ENCODE assay signal across 22 cellular contexts in genomic region chr1:198648584-198648983, GRCh38. TPM values are rescaled to one million over a fixed set of nuclear protein-coding genes. Genes with fewer than 3 reads are reported as not detected.
DNase-seq lines count a peak whose midpoint lies in the region; ATAC-seq and TF ChIP-seq lines count a peak whose summit lies in the region.
"Had no signal": no experiment of that assay in that cellular context is flagged by ENCODE, and none has a peak within 500 bp of the region (broad histone marks: within the 10 kb centered on the region; RNA-seq: fewer than 3 reads in every experiment).

No MANE protein-coding gene starts in this region.

- H3K36me3 ChIP-seq in effector memory CD4-positive, alpha-beta T cell (ENCODE audit: control insufficient read depth, insufficient read depth, low read length) = no peaks in the 10 kb centered on the region
- H3K36me3 ChIP-seq in endodermal cell (ENCODE audit: control insufficient read depth, insufficient read depth, low read length) = no peaks in the 10 kb centered on the region
- H3K36me3 ChIP-seq: MG63, right lobe of liver had no signal

- H3K4me3 Mint-ChIP-seq in activated naive CD4-positive, alpha-beta T cell treated with anti-CD3 and anti-CD28 coated beads for 36 hours = peak overlapping the region; percentile 67
- H3K4me3 Mint-ChIP-seq in T-cell = peak overlapping the region; percentile 63 to 81 (median 69)
- no peak overlapping the region for H3K4me3 Mint-ChIP-seq in endodermal cell
- H3K4me3 Mint-ChIP-seq: mesothelial cell of epicardium had no signal

- ATAC-seq in T-cell (replicated peaks in 1 of 4) (no peak), GM18861 (IDR thresholded peaks at IDR 0.05; ENCODE audit: unreplicated experiment) (no peak), HG03097 (IDR thresholded peaks at IDR 0.05; ENCODE audit: low FRiP score, unreplicated experiment) (no peak)
- ATAC-seq: body of pancreas, left colon, right lobe of liver had no signal

- H3K27ac Mint-ChIP-seq in activated naive CD4-positive, alpha-beta T cell treated with anti-CD3 and anti-CD28 coated beads for 36 hours = peak overlapping the region; percentile 100
- peak overlapping the region; percentile 93 to 94 for H3K27ac Mint-ChIP-seq in T-cell
- H3K27ac Mint-ChIP-seq in endodermal cell = no peak overlapping the region
- H3K27ac Mint-ChIP-seq: mesothelial cell of epicardium had no signal

- intact Hi-C loops in activated naive CD4-positive, alpha-beta T cell treated with anti-CD3 and anti-CD28 coated beads for 36 hours (cut with micrococcal nuclease) = loop anchor here (1.0 to 2.0 kb wide), 2 partner anchors 8 to 34 kb away; no protein-coding TSS in a partner anchor

- no peak for DNase-seq in activated naive CD4-positive, alpha-beta T cell treated with anti-CD3 and anti-CD28 coated beads for 36 hours
- no peak for DNase-seq in activated naive CD4-positive, alpha-beta T cell treated with Interleukin-2 at 50 U/mL for 16 hours
- no peak for DNase-seq in T-cell
- DNase-seq in effector memory CD4-positive, alpha-beta T cell = no peak
- DNase-seq in endodermal cell = no peak
- DNase-seq in NCI-H1092 treated with DMSO at 0.1 percent for 48 hours (lab: John Stamatoyannopoulos, UW) = no peak
- DNase-seq: activated CD4-positive, alpha-beta T cell treated with anti-CD3 and anti-CD28 coated beads for 48 hours; activated effector memory CD4-positive, alpha-beta T cell treated with Interleukin-2 at 50 U/mL for 16 hours; body of pancreas; COR-L47; left colon; MG63; nucleus accumbens; right lobe of liver; Right ventricle myocardium superior; substantia nigra; T1000 had no signal

- H3K4me1 ChIP-seq in effector memory CD4-positive, alpha-beta T cell (ENCODE audit: control insufficient read depth, insufficient read depth, low read length, poor library complexity, severe bottlenecking) = peaks cover 32% of the 10 kb centered on the region
- H3K4me1 ChIP-seq in endodermal cell (ENCODE audit: control insufficient read depth, insufficient read depth, low read length) = no peaks in the 10 kb centered on the region
- H3K4me1 ChIP-seq: body of pancreas, right lobe of liver had no signal

- no peak for TF ChIP-seq CTCF in endodermal cell (conservative IDR thresholded peaks at IDR 0.05)

- no peaks in the 10 kb centered on the region for H3K9me3 ChIP-seq in effector memory CD4-positive, alpha-beta T cell (ENCODE audit: control insufficient read depth, low read length)
- peaks cover 9% of the 10 kb centered on the region for H3K9me3 ChIP-seq in endodermal cell (ENCODE audit: control insufficient read depth, low read length)
- H3K9me3 ChIP-seq: body of pancreas, MG63, right lobe of liver had no signal

- peak overlapping the region; percentile 24 for H3K4me3 ChIP-seq in effector memory CD4-positive, alpha-beta T cell (ENCODE audit: insufficient read depth, low read depth, low read length, poor library complexity, severe bottlenecking)
- H3K4me3 ChIP-seq in endodermal cell (ENCODE audit: low read length) = no peak overlapping the region
- H3K4me3 ChIP-seq: body of pancreas, coronary artery, MG63, right lobe of liver had no signal

- POLR2A ChIA-PET in T-cell (lab: Charles Lee) = interaction anchor here (0.6 to 5.2 kb wide), 6 partner anchors 8 to 34 kb away, joined by 3 to 38 read pairs (median 4); no protein-coding TSS in a partner anchor

- no peaks in the 10 kb centered on the region for H3K27me3 Mint-ChIP-seq in activated naive CD4-positive, alpha-beta T cell treated with anti-CD3 and anti-CD28 coated beads for 36 hours (ENCODE audit: low read depth)
- H3K27me3 Mint-ChIP-seq in T-cell = no peaks in the 10 kb centered on the region
- H3K27me3 Mint-ChIP-seq in endodermal cell (ENCODE audit: insufficient read depth) = no peaks in the 10 kb centered on the region

- no peaks in the 10 kb centered on the region for H3K9me3 Mint-ChIP-seq in activated naive CD4-positive, alpha-beta T cell treated with anti-CD3 and anti-CD28 coated beads for 36 hours
- H3K9me3 Mint-ChIP-seq in T-cell (no peaks in the 10 kb centered on the region), endodermal cell (peaks cover 3% of the 10 kb centered on the region)

- peaks cover 64% of the 10 kb centered on the region for H3K4me1 Mint-ChIP-seq in activated naive CD4-positive, alpha-beta T cell treated with anti-CD3 and anti-CD28 coated beads for 36 hours (ENCODE audit: low read depth)
- peaks cover 75 to 87% (median 76%) of the 10 kb centered on the region in 3 donors for H3K4me1 Mint-ChIP-seq in T-cell
- H3K4me1 Mint-ChIP-seq in endodermal cell = peaks cover 20% of the 10 kb centered on the region

- peak overlapping the region; percentile 89 for H3K27ac ChIP-seq in effector memory CD4-positive, alpha-beta T cell (ENCODE audit: insufficient read depth, low read length, poor library complexity, severe bottlenecking)
- H3K27ac ChIP-seq in endodermal cell (ENCODE audit: low read depth, low read length) = no peak overlapping the region
- H3K27ac ChIP-seq: body of pancreas, coronary artery, right lobe of liver had no signal

- H3K27me3 ChIP-seq in effector memory CD4-positive, alpha-beta T cell (replicated peaks; ENCODE audit: control insufficient read depth, insufficient read depth, low read length, poor library complexity, severe bottlenecking) = no peaks in the 10 kb centered on the region
- H3K27me3 ChIP-seq in endodermal cell (ENCODE audit: control insufficient read depth, insufficient read depth, low read length, poor library complexity, severe bottlenecking) = no peaks in the 10 kb centered on the region
- H3K27me3 ChIP-seq: body of pancreas, MG63, right lobe of liver had no signal

- peaks cover 85% of the 10 kb centered on the region for H3K36me3 Mint-ChIP-seq in activated naive CD4-positive, alpha-beta T cell treated with anti-CD3 and anti-CD28 coated beads for 36 hours (ENCODE audit: low read depth)
- H3K36me3 Mint-ChIP-seq in T-cell (peaks cover 60% of the 10 kb centered on the region), endodermal cell (ENCODE audit: low read depth) (no peaks in the 10 kb centered on the region)
- H3K36me3 Mint-ChIP-seq: mesothelial cell of epicardium had no signal

- no peak overlapping the region for H3K9ac ChIP-seq in endodermal cell (ENCODE audit: extremely low read depth, low read length, poor library complexity, severe bottlenecking)

- CTCF ChIA-PET in activated naive CD4-positive, alpha-beta T cell treated with anti-CD3 and anti-CD28 coated beads for 36 hours (lab: Charles Lee) = interaction anchor here (0.5 to 0.8 kb wide), 2 partner anchors 12 to 141 kb away, joined by 3 to 4 read pairs; no protein-coding TSS in a partner anchor
- CTCF ChIA-PET in T-cell (lab: Charles Lee) = interaction anchor here in 1 of 2 donors (1.0 to 2.3 kb wide), 2 partner anchors 8 to 37 kb away, joined by 3 to 8 read pairs; no protein-coding TSS in a partner anchor

RNA-seq across cellular contexts. Expression of gene PTPRC, which starts 9.7 kb away (rescaled TPM):
- total RNA-seq in activated naive CD4-positive, alpha-beta T cell treated with anti-CD3 and anti-CD28 coated beads for 36 hours = 100 to 1,000 TPM; 689 to 714 TPM
- total RNA-seq in T-cell (100 to 1,000 TPM; 674 to 984 (median 781) TPM), endodermal cell (under 1 TPM in 1 of 2 donors, not detected in 1; 0.11 TPM)
- not detected for polyA plus RNA-seq in endodermal cell (2013, experiment 1 of 2)
- not detected for polyA plus RNA-seq in endodermal cell (2013, experiment 2 of 2)
- total RNA-seq: mesothelial cell of epicardium, NCI-H460 had no signal

Comparison
In these comparisons a context has a peak if more than half of its experiments do, and no peak if none do; other contexts are left out.
1. RNA of gene PTPRC, which starts 9.7 kb away (total RNA-seq): 674 to 984 TPM in T-cell and 689 to 714 TPM in activated naive CD4-positive, alpha-beta T cell treated with anti-CD3 and anti-CD28 coated beads for 36 hours; 0.11 TPM in endodermal cell; every median in the first group is over 100 times any median in the second.